In genomic region chr3:191417457-191417729, GRCh38 we compare ENCODE assay signal across 21 cellular contexts. TPM values are rescaled to one million over a fixed set of nuclear protein-coding genes. Genes with fewer than 3 reads are reported as not detected.
"Had no signal": no experiment of that assay in that cellular context is flagged by ENCODE, and none has a peak within 500 bp of the region (broad histone marks: within the 10 kb centered on the region; RNA-seq: fewer than 3 reads in every experiment).

No MANE protein-coding gene starts in this region.

- H3K9me3 Mint-ChIP-seq: activated CD4-positive, alpha-beta T cell treated with anti-CD3 and anti-CD28 coated beads, Interleukin-2, amount 10 ng/mL, durations not matched to agents 24 days and 14 days; activated CD8-positive, alpha-beta T cell treated with anti-CD3 and anti-CD28 coated beads for 36 hours; activated T-cell treated with anti-CD3 and anti-CD28 coated beads, Interleukin-2, amount 50 U/mL, for 72 hours; activated T-helper 17 cell treated with anti-CD3 and anti-CD28 coated beads, Interleukin-2, amount 50 U/mL, for 72 hours had no signal

- H3K4me3 Mint-ChIP-seq: activated CD4-positive, alpha-beta T cell treated with anti-CD3 and anti-CD28 coated beads, Interleukin-2, amount 10 ng/mL, durations not matched to agents 24 days and 14 days; activated CD8-positive, alpha-beta T cell treated with anti-CD3 and anti-CD28 coated beads for 36 hours; activated naive CD8-positive, alpha-beta T cell treated with anti-CD3 and anti-CD28 coated beads for 36 hours; activated T-cell treated with anti-CD3 and anti-CD28 coated beads, Interleukin-2, amount 50 U/mL, for 72 hours; activated T-helper 17 cell treated with anti-CD3 and anti-CD28 coated beads, Interleukin-2, amount 50 U/mL, for 72 hours had no signal

- H3K27me3 Mint-ChIP-seq: activated CD4-positive, alpha-beta T cell treated with anti-CD3 and anti-CD28 coated beads, Interleukin-2, amount 10 ng/mL, durations not matched to agents 24 days and 14 days; activated CD8-positive, alpha-beta T cell treated with anti-CD3 and anti-CD28 coated beads for 36 hours had no signal

- DNase-seq: activated CD4-positive, alpha-beta T cell treated with anti-CD3 and anti-CD28 coated beads for 1 hour; activated CD4-positive, alpha-beta T cell treated with anti-CD3 and anti-CD28 coated beads, Interleukin-2, amount 50 U/mL, for 4 hours; activated CD4-positive, CD25-positive, alpha-beta regulatory T cell; activated effector memory CD4-positive, alpha-beta T cell treated with anti-CD3 and anti-CD28 coated beads, Interleukin-2, amount 50 U/mL, for 16 hours; activated naive CD4-positive, alpha-beta T cell; activated naive CD4-positive, alpha-beta T cell treated with anti-CD3 and anti-CD28 coated beads, Interleukin-2, amount 50 U/mL, for 16 hours; activated T-cell treated with anti-CD3 and anti-CD28 coated beads, Interleukin-2, amount 50 U/mL, for 1 hour; aorta; NCI-H1436 treated with DMSO at 0.1 percent for 48 hours; T-helper 9 cell had no signal

- H3K4me1 Mint-ChIP-seq: activated naive CD8-positive, alpha-beta T cell treated with anti-CD3 and anti-CD28 coated beads for 36 hours; activated T-helper 17 cell treated with anti-CD3 and anti-CD28 coated beads, Interleukin-2, amount 50 U/mL, for 72 hours had no signal

- H3K27ac Mint-ChIP-seq: activated CD4-positive, alpha-beta T cell treated with anti-CD3 and anti-CD28 coated beads, Interleukin-2, amount 10 ng/mL, durations not matched to agents 24 days and 14 days; activated CD8-positive, alpha-beta T cell treated with anti-CD3 and anti-CD28 coated beads for 36 hours; activated naive CD8-positive, alpha-beta T cell treated with anti-CD3 and anti-CD28 coated beads for 36 hours; activated T-cell treated with anti-CD3 and anti-CD28 coated beads, Interleukin-2, amount 50 U/mL, for 72 hours; activated T-helper 17 cell treated with anti-CD3 and anti-CD28 coated beads, Interleukin-2, amount 50 U/mL, for 72 hours had no signal

- H3K36me3 Mint-ChIP-seq: activated naive CD8-positive, alpha-beta T cell treated with anti-CD3 and anti-CD28 coated beads for 36 hours had no signal

RNA-seq across cellular contexts. Expression of gene PYDC2, which starts 43.6 kb away (rescaled TPM):
- total RNA-seq: activated CD4-positive, alpha-beta T cell treated with anti-CD3 and anti-CD28 coated beads, Interleukin-2, amount 10 ng/mL, durations not matched to agents 24 days and 14 days; activated CD8-positive, alpha-beta memory T cell treated with anti-CD3 and anti-CD28 coated beads for 36 hours; activated CD8-positive, alpha-beta T cell treated with anti-CD3 and anti-CD28 coated beads for 36 hours; activated naive CD8-positive, alpha-beta T cell treated with anti-CD3 and anti-CD28 coated beads for 36 hours; activated T-cell treated with anti-CD3 and anti-CD28 coated beads, Interleukin-2, amount 50 U/mL, for 72 hours; activated T-helper 17 cell treated with anti-CD3 and anti-CD28 coated beads, Interleukin-2, amount 50 U/mL, for 72 hours; aorta; LHCN-M2; NCI-H460; RPMI7951; SJSA1 had no signal
- polyA plus RNA-seq: aorta, SK-N-SH had no signal
